ENCODE assay signal across 14 cellular contexts in genomic region chr18:68402784-68403183, GRCh38.
A peak's percentile ranks its signal among the peaks of the same experiment; 100 is the strongest.
DNase-seq lines count a peak whose midpoint lies in the region; ATAC-seq, FAIRE-seq and TF ChIP-seq lines count a peak whose summit lies in the region.
"Had no signal": no experiment of that assay in that cellular context is flagged by ENCODE, and none has a peak within 500 bp of the region (broad histone marks: within the 10 kb centered on the region; RNA-seq: fewer than 3 reads in every experiment).

No MANE protein-coding gene starts in this region.

- FAIRE-seq in keratinocyte (lab: Jason Lieb, UNC): peak; percentile 64
- FAIRE-seq: A549, GM18507, H54 had no signal

- H3K27me3 ChIP-seq in GM23248 (replicated peaks; ENCODE audit: insufficient read depth): no peaks in the 10 kb centered on the region
- no peaks in the 10 kb centered on the region for H3K27me3 ChIP-seq in keratinocyte (ENCODE audit: control insufficient read depth, extremely low read depth, insufficient read depth, low read length)
- no peaks in the 10 kb centered on the region for H3K27me3 ChIP-seq in WERI-Rb-1 (ENCODE audit: insufficient read depth, low read depth, severe bottlenecking)

- H2AFZ ChIP-seq in GM23248 (0 out of 2 replicates have a peak overlapping the region, but pooled peaks have one; percentile 5), keratinocyte (ENCODE audit: control insufficient read depth, low read length) (no peak overlapping the region)

- ATAC-seq in HG02610 (IDR thresholded peaks at IDR 0.05; ENCODE audit: unreplicated experiment): no peak
- ATAC-seq: A549; CD8-positive, alpha-beta T cell; HCT116 had no signal

- dilution Hi-C loops in keratinocyte (cut with MboI; ENCODE audit: extremely low pct_ligation_motif_present, low sequenced_read_pairs): no loop called here

- no peaks in the 10 kb centered on the region for H3K9me3 ChIP-seq in GM23248 (ENCODE audit: low read depth)
- no peaks in the 10 kb centered on the region for H3K9me3 ChIP-seq in keratinocyte (ENCODE audit: control insufficient read depth, low read depth, low read length)
- no peaks in the 10 kb centered on the region for H3K9me3 ChIP-seq in WERI-Rb-1 (ENCODE audit: severe bottlenecking)
- H3K9me3 ChIP-seq: A549, Caco-2 had no signal

- H3K79me2 ChIP-seq in GM23248 (ENCODE audit: insufficient read depth) (no peaks in the 10 kb centered on the region), keratinocyte (ENCODE audit: control insufficient read depth, insufficient read depth, low read length) (no peaks in the 10 kb centered on the region)

- H3K9me2 ChIP-seq in GM23248 (ENCODE audit: insufficient read depth): no peaks in the 10 kb centered on the region

- H3K4me3 ChIP-seq in GM23248 (no peak overlapping the region), keratinocyte (ENCODE audit: control insufficient read depth in 2 of 3, extremely low read depth in 1 of 3, insufficient read depth in 2 of 3, low read depth in 1 of 3, low read length in 3 of 3) (no peak overlapping the region), WERI-Rb-1 (ENCODE audit: low read depth, low read length) (no peak overlapping the region)
- H3K4me3 ChIP-seq: A549 had no signal

- H3K9me1 ChIP-seq in keratinocyte (ENCODE audit: control insufficient read depth, extremely low read depth, insufficient read depth, low read length): no peaks in the 10 kb centered on the region

- H4K20me1 ChIP-seq in GM23248 (ENCODE audit: insufficient read depth): no peaks in the 10 kb centered on the region
- H4K20me1 ChIP-seq in keratinocyte (ENCODE audit: control insufficient read depth, extremely low read depth, insufficient read depth, low read length): no peaks in the 10 kb centered on the region

- TF ChIP-seq CTCF in keratinocyte (optimal IDR thresholded peaks at IDR 0.05 in 1 of 3, IDR thresholded peaks at IDR 0.05 in 1 of 3, conservative IDR thresholded peaks at IDR 0.05 in 1 of 3; ENCODE audit: extremely low read depth in 1 of 3, insufficient read depth in 2 of 3, low read length in 3 of 3) (no peak), WERI-Rb-1 (IDR thresholded peaks at IDR 0.05; ENCODE audit: low read depth, low read length) (no peak)

- DNase-seq in GM23248 (no peak), SK-MEL-5 (ENCODE audit: low read depth, low spot score) (peak; percentile 52), keratinocyte (ENCODE audit: low read depth, low spot score) (no peak), WERI-Rb-1 (no peak)
- DNase-seq in stimulated activated naive CD4-positive, alpha-beta T cell treated with Interleukin-2 at 50 U/mL for 16 hours (lab: John Stamatoyannopoulos, UW): no peak
- DNase-seq: Caco-2; CD8-positive, alpha-beta T cell; DMS53; GF-D8 had no signal

- no peak overlapping the region for H3K4me2 ChIP-seq in GM23248 (ENCODE audit: unreplicated experiment)
- H3K4me2 ChIP-seq in keratinocyte (ENCODE audit: control insufficient read depth, extremely low read depth, insufficient read depth, low read depth, low read length): no peak overlapping the region
- H3K4me2 ChIP-seq: A549 had no signal

- in situ Hi-C loops in GM23248 (cut with MboI) (no loop called here), SK-MEL-5 (cut with HindIII; ENCODE audit: low pct_unique_long_range_greater_than_20kb, low sequenced_read_pairs) (no loop called here)

- H3K9ac ChIP-seq in GM23248: no peak overlapping the region
- no peak overlapping the region for H3K9ac ChIP-seq in keratinocyte (ENCODE audit: control insufficient read depth, extremely low read depth, insufficient read depth, low read length)

- H3F3A ChIP-seq in GM23248 (ENCODE audit: insufficient read depth): no peaks in the 10 kb centered on the region

- 71 to 75% methylated on average over 2 of the region's 2 CpGs for WGBS in GM23248 (ENCODE audit: low coverage in 1 of 2, low lambda C conversion rate in 2 of 2, missing lambda C conversion rate in 2 of 2), 2 experiments

- H3K36me3 ChIP-seq in GM23248 (ENCODE audit: low read depth) (no peaks in the 10 kb centered on the region), keratinocyte (ENCODE audit: control insufficient read depth in 2 of 2, extremely low read depth in 1 of 2, insufficient read depth in 2 of 2, low read length in 2 of 2) (no peaks in the 10 kb centered on the region), WERI-Rb-1 (no peaks in the 10 kb centered on the region)

- H3K27ac ChIP-seq in GM23248: no peak overlapping the region
- H3K27ac ChIP-seq in keratinocyte (ENCODE audit: control insufficient read depth, insufficient read depth, low read length): no peak overlapping the region
- no peak overlapping the region for H3K27ac ChIP-seq in WERI-Rb-1
- H3K27ac ChIP-seq: A549 had no signal

- H3K4me1 ChIP-seq in GM23248 (ENCODE audit: insufficient read depth) (peaks cover 11% of the 10 kb centered on the region), keratinocyte (ENCODE audit: control insufficient read depth, extremely low read depth, insufficient read depth, low read length) (peaks cover 2% of the 10 kb centered on the region)
- H3K4me1 ChIP-seq: A549, Caco-2 had no signal
